ENCODE assay signal across 1 cellular context in genomic region chr17:44222112-44222869, GRCh38.
TF ChIP-seq lines count a peak whose summit lies in the region.

No MANE protein-coding gene starts in this region.

TF ChIP-seq in HepG2, 621 proteins besides CTCF, POLR2A, EP300 and RAD21 (continued from another document and continues in another):
- TF ChIP-seq ZNF276 (CRISPR knock-in tag; IDR thresholded peaks at IDR 0.05; ENCODE audit: low read depth): peak; percentile 60; the same call in 1 of the 2 replicates
- no peak for TF ChIP-seq ZBTB8A (CRISPR knock-in tag; IDR thresholded peaks at IDR 0.05; ENCODE audit: borderline replicate concordance, low read depth)
- no peak for TF ChIP-seq ZSCAN29 (CRISPR knock-in tag; conservative IDR thresholded peaks at IDR 0.05)
- no peak for TF ChIP-seq ZNF280B (CRISPR knock-in tag; IDR thresholded peaks at IDR 0.05; ENCODE audit: borderline replicate concordance)
- TF ChIP-seq AHR (CRISPR knock-in tag; IDR thresholded peaks at IDR 0.05): no peak
- no peak for TF ChIP-seq PREB (CRISPR knock-in tag; IDR thresholded peaks at IDR 0.05)
- TF ChIP-seq ZNF646 (CRISPR knock-in tag; IDR thresholded peaks at IDR 0.05): no peak
- no peak for TF ChIP-seq ZNF160 (CRISPR knock-in tag; IDR thresholded peaks at IDR 0.05)
- no peak for TF ChIP-seq MNT (IDR thresholded peaks at IDR 0.05)
- TF ChIP-seq MLX (CRISPR knock-in tag; IDR thresholded peaks at IDR 0.05): no peak
- TF ChIP-seq THAP8 (CRISPR knock-in tag; IDR thresholded peaks at IDR 0.05; ENCODE audit: borderline replicate concordance): no peak
- TF ChIP-seq GLI4 (CRISPR knock-in tag; IDR thresholded peaks at IDR 0.05; ENCODE audit: borderline replicate concordance): peak; percentile 4; the same call in 1 of the 2 replicates
- no peak for TF ChIP-seq ZNF773 (CRISPR knock-in tag; IDR thresholded peaks at IDR 0.05; ENCODE audit: borderline replicate concordance)
- no peak for TF ChIP-seq ZMAT3 (CRISPR knock-in tag; conservative IDR thresholded peaks at IDR 0.05)
- no peak for TF ChIP-seq MAFK (conservative IDR thresholded peaks at IDR 0.05 in 1 of 2, IDR thresholded peaks at IDR 0.05 in 1 of 2; ENCODE audit: low read length in 2 of 2)
- TF ChIP-seq HOXA3 (CRISPR knock-in tag; IDR thresholded peaks at IDR 0.05): peak; percentile 45; the same call in 1 of the 2 replicates
- TF ChIP-seq ARNT2 (CRISPR knock-in tag; IDR thresholded peaks at IDR 0.05; ENCODE audit: low read depth): no peak; the same call in 1 of the 2 replicates
- TF ChIP-seq NFATC3 (CRISPR knock-in tag; IDR thresholded peaks at IDR 0.05): no peak
- TF ChIP-seq ZNF101 (CRISPR knock-in tag; IDR thresholded peaks at IDR 0.05; ENCODE audit: borderline replicate concordance, low read depth): no peak
- TF ChIP-seq THYN1 (CRISPR knock-in tag; IDR thresholded peaks at IDR 0.05; ENCODE audit: borderline replicate concordance, low read depth): no peak
- TF ChIP-seq HNRNPUL1 (IDR thresholded peaks at IDR 0.05; ENCODE audit: low read depth, low read length): no peak
- no peak for TF ChIP-seq ZNF605 (CRISPR knock-in tag; IDR thresholded peaks at IDR 0.05)
- TF ChIP-seq ZNF142 (CRISPR knock-in tag; IDR thresholded peaks at IDR 0.05): peak; percentile 90
- TF ChIP-seq THAP7 (CRISPR knock-in tag; IDR thresholded peaks at IDR 0.05): peak; percentile 43; the same call in 1 of the 2 replicates
- peak; percentile 39; the same call in 1 of the 2 replicates for TF ChIP-seq ZNF362 (CRISPR knock-in tag; IDR thresholded peaks at IDR 0.05; ENCODE audit: borderline replicate concordance)
- TF ChIP-seq IRF1 (CRISPR knock-in tag; IDR thresholded peaks at IDR 0.05; ENCODE audit: low read depth): no peak
- no peak for TF ChIP-seq MYNN (CRISPR knock-in tag; IDR thresholded peaks at IDR 0.05; ENCODE audit: low read depth)
- TF ChIP-seq ZNF678 (CRISPR knock-in tag; IDR thresholded peaks at IDR 0.05): no peak
- TF ChIP-seq SMYD3 (CRISPR knock-in tag; IDR thresholded peaks at IDR 0.05): no peak
- TF ChIP-seq ZNF124 (CRISPR knock-in tag; IDR thresholded peaks at IDR 0.05): no peak
- TF ChIP-seq ZNF607 (CRISPR knock-in tag; IDR thresholded peaks at IDR 0.05; ENCODE audit: borderline replicate concordance): peak; percentile 42; the same call in 1 of the 2 replicates
- no peak for TF ChIP-seq ZNF34 (CRISPR knock-in tag; IDR thresholded peaks at IDR 0.05; ENCODE audit: borderline replicate concordance)
- no peak for TF ChIP-seq ZMYM2 (CRISPR knock-in tag; IDR thresholded peaks at IDR 0.05)
